8 cellular contexts compared by ENCODE assay signal in genomic region chr6:26240981-26241770, GRCh38.
DNase-seq lines count a peak whose midpoint lies in the region; ATAC-seq and TF ChIP-seq lines count a peak whose summit lies in the region.

No MANE protein-coding gene starts in this region.

- no peaks in the 10 kb centered on the region; a peak in 1 of 4 replicates for H3K4me1 ChIP-seq in SK-N-SH (ENCODE audit: control insufficient read depth in 1 of 2, insufficient read depth in 2 of 2, low read depth in 1 of 2, low read length in 1 of 2)
- H3K4me1 ChIP-seq in sigmoid colon: peaks cover 0 to 4% (median 0%) of the 10 kb centered on the region in 4 donors

- no peaks in the 10 kb centered on the region for H3K36me3 ChIP-seq in SK-N-SH (replicated peaks in 1 of 2; ENCODE audit: control insufficient read depth in 1 of 2, insufficient read depth in 2 of 2, low read length in 1 of 2)
- H3K36me3 ChIP-seq in sigmoid colon: no peaks in the 10 kb centered on the region

- POLR2A ChIA-PET in SK-N-SH (lab: Yijun Ruan, JAX): interaction anchor here (1.0 to 1.4 kb wide), 2 partner anchors 9 to 15 kb away, joined by 5 read pairs; a partner anchor contains a TSS

- no peak for TF ChIP-seq RAD21 in SK-N-SH (IDR thresholded peaks at IDR 0.05; ENCODE audit: low read length)

- intact Hi-C loops in sigmoid colon (cut with DNase I): no loop called here

- 88% methylated on average over 35 of the region's 35 CpGs for WGBS in SK-N-SH (ENCODE audit: low lambda C conversion rate)
- 52 to 85% methylated on average over 35 of the region's 35 CpGs for WGBS in sigmoid colon, 2 donors

- no peak overlapping the region for H3K27ac Mint-ChIP-seq in osteocyte (ENCODE audit: unreplicated experiment)

- no peak for TF ChIP-seq POLR2A in sigmoid colon (IDR thresholded peaks at IDR 0.05)

- no peak overlapping the region for H3K9ac ChIP-seq in SK-N-SH

- DNase-seq in SK-N-SH (no peak), fibroblast of gingiva (ENCODE audit: low read depth) (peak; percentile 37), sigmoid colon (no peak), osteocyte (ENCODE audit: extremely low spot score, unreplicated experiment) (no peak), NCI-H82 treated with DMSO at 0.1 percent for 48 hours (lab: John Stamatoyannopoulos, UW; ENCODE audit: unreplicated experiment) (no peak)
- DNase-seq in activated CD8-positive, alpha-beta memory T cell treated with anti-CD3 and anti-CD28 coated beads for 48 hours (ENCODE audit: low read depth in 2 of 3, low spot score in 2 of 3): peak in 2 of 3 experiments; percentile 58

- H3K4me2 ChIP-seq in SK-N-SH: 0 out of 2 replicates have a peak overlapping the region, but pooled peaks have one; percentile 30

- ATAC-seq in SK-N-SH treated with all-trans-retinoic acid at 6 μM for 48 hours (no peak), HG02623 (IDR thresholded peaks at IDR 0.05; ENCODE audit: unreplicated experiment) (no peak)

- H3K36me3 Mint-ChIP-seq in osteocyte (ENCODE audit: unreplicated experiment): no peaks in the 10 kb centered on the region

- H3K27me3 Mint-ChIP-seq in osteocyte (ENCODE audit: unreplicated experiment): no peaks in the 10 kb centered on the region

- H3K9me3 Mint-ChIP-seq in osteocyte (ENCODE audit: unreplicated experiment): no peaks in the 10 kb centered on the region

- TF ChIP-seq EP300 in SK-N-SH (IDR thresholded peaks at IDR 0.05; ENCODE audit: borderline replicate concordance in 1 of 2, low read depth in 1 of 2, low read length in 1 of 2): no peak
- TF ChIP-seq EP300 in sigmoid colon (IDR thresholded peaks at IDR 0.05): no peak

- CTCF ChIA-PET in SK-N-SH (lab: Yijun Ruan, JAX): no interaction called here

- H3K9me3 ChIP-seq in SK-N-SH (no peaks in the 10 kb centered on the region), sigmoid colon (no peaks in the 10 kb centered on the region)

- no peaks in the 10 kb centered on the region for H4K20me1 ChIP-seq in SK-N-SH (ENCODE audit: insufficient read depth)

- H3K27ac ChIP-seq in SK-N-SH (ENCODE audit: low read depth in 2 of 2, low read length in 1 of 2) (no peak overlapping the region), sigmoid colon (peak overlapping the region; percentile 65 to 83 (median 80))

- H3K4me3 Mint-ChIP-seq in osteocyte (ENCODE audit: unreplicated experiment): no peak overlapping the region

- H2AFZ ChIP-seq in SK-N-SH (ENCODE audit: low read depth): no peak overlapping the region

- peak overlapping the region; percentile 20 to 40; a peak in 1 of 4 replicates for H3K4me3 ChIP-seq in SK-N-SH (ENCODE audit: low read depth in 2 of 2, low read length in 1 of 2)
- peak overlapping the region; percentile 15 to 52 (median 50) for H3K4me3 ChIP-seq in sigmoid colon

- no peaks in the 10 kb centered on the region for H3K79me2 ChIP-seq in SK-N-SH (ENCODE audit: insufficient read depth)

- H3K27me3 ChIP-seq in SK-N-SH (ENCODE audit: insufficient read depth) (no peaks in the 10 kb centered on the region), sigmoid colon (peaks cover 7 to 62% (median 21%) of the 10 kb centered on the region in 3 donors)

- H3K4me1 Mint-ChIP-seq in osteocyte (ENCODE audit: unreplicated experiment): no peaks in the 10 kb centered on the region

- TF ChIP-seq CTCF in SK-N-SH (IDR thresholded peaks at IDR 0.05) (no peak), sigmoid colon (IDR thresholded peaks at IDR 0.05) (no peak), osteocyte (IDR thresholded peaks at IDR 0.05) (no peak)

- H3F3A ChIP-seq in SK-N-SH (replicated peaks; ENCODE audit: insufficient read depth): no peaks in the 10 kb centered on the region

- H3K9me2 ChIP-seq in SK-N-SH: no peaks in the 10 kb centered on the region

TF ChIP-seq in SK-N-SH, 30 proteins besides CTCF, POLR2A, EP300 and RAD21:
- no peak for TF ChIP-seq YY1 (IDR thresholded peaks at IDR 0.05; ENCODE audit: low read depth)
- TF ChIP-seq REST (IDR thresholded peaks at IDR 0.05; ENCODE audit: low read depth, low read length): no peak
- peak; percentile 9; the same call in 1 of the 2 replicates for TF ChIP-seq POLR2AphosphoS5 (IDR thresholded peaks at IDR 0.05; ENCODE audit: low read depth, low read length)
- no peak for TF ChIP-seq FOXM1 (IDR thresholded peaks at IDR 0.05; ENCODE audit: low read depth)
TF ChIP-seq in SK-N-SH: peak in this region for 1.

TF ChIP-seq in SK-N-SH treated with all-trans-retinoic acid at 6 μM for 48 hours, 23 proteins besides CTCF, POLR2A, EP300 and RAD21:
- TF ChIP-seq ZNF70 (CRISPR knock-in tag; IDR thresholded peaks at IDR 0.05): no peak
- TF ChIP-seq POU6F1 (CRISPR knock-in tag; IDR thresholded peaks at IDR 0.05; ENCODE audit: borderline replicate concordance, low read depth): no peak
- no peak for TF ChIP-seq ZC3H10 (CRISPR knock-in tag; IDR thresholded peaks at IDR 0.05)
TF ChIP-seq in SK-N-SH treated with all-trans-retinoic acid at 6 μM for 48 hours: peak in this region for 0.

Comparison
In these comparisons a context has a peak if more than half of its experiments do, and no peak if none do; other contexts are left out.
1. DNase-seq: peak in activated CD8-positive, alpha-beta memory T cell treated with anti-CD3 and anti-CD28 coated beads for 48 hours (2 of 3) and fibroblast of gingiva (single experiment); none in SK-N-SH (single experiment), sigmoid colon (single experiment), osteocyte (single experiment) and NCI-H82 treated with DMSO at 0.1 percent for 48 hours (single experiment).
2. H3K27ac ChIP-seq: peak in sigmoid colon (4 of 4); none in SK-N-SH (0 of 2).